Comparison of ENCODE assay signal across 8 cellular contexts in genomic region chr12:6201199-6201608, GRCh38. TPM values are rescaled to one million over a fixed set of nuclear protein-coding genes. Genes with fewer than 3 reads are reported as not detected.
DNase-seq lines count a peak whose midpoint lies in the region; ATAC-seq and TF ChIP-seq lines count a peak whose summit lies in the region.

No MANE protein-coding gene starts in this region.

- DNase-seq in activated CD4-positive, alpha-beta T cell treated with anti-CD3 and anti-CD28 coated beads for 36 hours, result no peak
- DNase-seq in activated CD4-positive, alpha-beta T cell treated with anti-CD3 and anti-CD28 coated beads for 4 hours, result no peak
- DNase-seq in activated B cell treated with CpG ODN at 0.5 μM for 24 hours (no peak), right cardiac atrium (peak in 2 of 3 donors; percentile 66 to 75), cerebellum (ENCODE audit: low spot score) (no peak)
- no peak for DNase-seq in activated naive CD4-positive, alpha-beta T cell (lab: John Stamatoyannopoulos, UW)

- CTCF ChIA-PET in activated CD4-positive, alpha-beta T cell treated with anti-CD3 and anti-CD28 coated beads for 36 hours (lab: Charles Lee), result interaction anchor here (0.6 to 2.0 kb wide), 13 partner anchors 11 to 292 kb away, joined by 3 to 11 read pairs (median 3); no protein-coding TSS in a partner anchor
- CTCF ChIA-PET in activated B cell treated with CpG ODN at 0.5 μM for 24 hours (lab: Charles Lee), result interaction anchor here (1.0 to 1.3 kb wide), 2 partner anchors 76 to 84 kb away, joined by 3 to 4 read pairs; no protein-coding TSS in a partner anchor

- no peak for TF ChIP-seq CTCF in activated B cell treated with CpG ODN at 0.5 μM for 24 hours (IDR thresholded peaks at IDR 0.05)

- POLR2A ChIA-PET in activated CD4-positive, alpha-beta T cell treated with anti-CD3 and anti-CD28 coated beads for 36 hours (lab: Charles Lee), result no interaction called here
- POLR2A ChIA-PET in activated B cell treated with CpG ODN at 0.5 μM for 24 hours (lab: Charles Lee), result no interaction called here

- no peaks in the 10 kb centered on the region for H3K9me3 Mint-ChIP-seq in activated CD4-positive, alpha-beta T cell treated with anti-CD3 and anti-CD28 coated beads for 36 hours (ENCODE audit: low read depth)
- H3K9me3 Mint-ChIP-seq in activated B cell treated with CpG ODN at 0.5 μM for 24 hours, result no peaks in the 10 kb centered on the region

- H3K27me3 Mint-ChIP-seq in activated CD4-positive, alpha-beta T cell treated with anti-CD3 and anti-CD28 coated beads for 36 hours, result peaks cover 38% of the 10 kb centered on the region
- peaks cover 33% of the 10 kb centered on the region for H3K27me3 Mint-ChIP-seq in activated B cell treated with CpG ODN at 0.5 μM for 24 hours

- H3K27me3 ChIP-seq in right cardiac atrium (ENCODE audit: control insufficient read depth, insufficient read depth) (no peaks in the 10 kb centered on the region), skeletal muscle tissue (ENCODE audit: control insufficient read depth in 3 of 3, insufficient read depth in 3 of 3, low read length in 3 of 3) (peaks cover 3 to 12% (median 5%) of the 10 kb centered on the region in 3 donors)

- H3K4me1 Mint-ChIP-seq in activated CD4-positive, alpha-beta T cell treated with anti-CD3 and anti-CD28 coated beads for 36 hours, result peaks cover 15% of the 10 kb centered on the region
- peaks cover 32% of the 10 kb centered on the region for H3K4me1 Mint-ChIP-seq in activated B cell treated with CpG ODN at 0.5 μM for 24 hours

- H3K9me3 ChIP-seq in right cardiac atrium (ENCODE audit: control insufficient read depth, low read length), result no peaks in the 10 kb centered on the region
- H3K9me3 ChIP-seq in skeletal muscle tissue (ENCODE audit: control insufficient read depth in 3 of 3, low read length in 3 of 3), result no peaks in the 10 kb centered on the region

- 20% methylated on average over 15 of the region's 15 CpGs for WGBS in right cardiac atrium

- H3K36me3 Mint-ChIP-seq in activated CD4-positive, alpha-beta T cell treated with anti-CD3 and anti-CD28 coated beads for 36 hours (ENCODE audit: low read depth), result no peaks in the 10 kb centered on the region
- no peaks in the 10 kb centered on the region for H3K36me3 Mint-ChIP-seq in activated B cell treated with CpG ODN at 0.5 μM for 24 hours (ENCODE audit: low read depth)

- H3K4me1 ChIP-seq in right cardiac atrium (ENCODE audit: control insufficient read depth, insufficient read depth, low read length) (no peaks in the 10 kb centered on the region), skeletal muscle tissue (ENCODE audit: control insufficient read depth in 3 of 3, insufficient read depth in 3 of 3, low read length in 3 of 3) (peaks cover 49 to 52% (median 52%) of the 10 kb centered on the region in 3 donors)

- H3K4me3 Mint-ChIP-seq in activated CD4-positive, alpha-beta T cell treated with anti-CD3 and anti-CD28 coated beads for 36 hours, result peak overlapping the region; percentile 58
- H3K4me3 Mint-ChIP-seq in activated B cell treated with CpG ODN at 0.5 μM for 24 hours, result peak overlapping the region; percentile 36

- H3K27ac Mint-ChIP-seq in activated CD4-positive, alpha-beta T cell treated with anti-CD3 and anti-CD28 coated beads for 36 hours, result no peak overlapping the region
- no peak overlapping the region for H3K27ac Mint-ChIP-seq in activated B cell treated with CpG ODN at 0.5 μM for 24 hours

- H3K36me3 ChIP-seq in skeletal muscle tissue (ENCODE audit: control insufficient read depth in 3 of 3, insufficient read depth in 3 of 3, low read length in 3 of 3), result no peaks in the 10 kb centered on the region

- H3K4me3 ChIP-seq in right cardiac atrium (ENCODE audit: low read length), result peak overlapping the region; percentile 79
- peak overlapping the region; percentile 73 to 81 (median 77) for H3K4me3 ChIP-seq in skeletal muscle tissue (ENCODE audit: low read length in 3 of 3)

- ATAC-seq in activated CD4-positive, alpha-beta T cell treated with anti-CD3 and anti-CD28 coated beads for 36 hours, result no peak
- no peak for ATAC-seq in activated B cell treated with CpG ODN at 0.5 μM for 24 hours (ENCODE audit: low read depth)
- peak; percentile 6 to 7 for ATAC-seq in right cardiac atrium
- ATAC-seq in HG02642 (IDR thresholded peaks at IDR 0.05; ENCODE audit: poor library complexity, unreplicated experiment), result no peak

- H3K9ac ChIP-seq in skeletal muscle tissue (ENCODE audit: low read depth in 1 of 3, low read length in 3 of 3), result peak overlapping the region; percentile 71 to 86 (median 80)

- H3K27ac ChIP-seq in right cardiac atrium (ENCODE audit: low read length), result peak overlapping the region; percentile 56
- peak overlapping the region; percentile 66 for H3K27ac ChIP-seq in skeletal muscle tissue (ENCODE audit: low read depth, low read length)

- intact Hi-C loops in activated CD4-positive, alpha-beta T cell treated with anti-CD3 and anti-CD28 coated beads for 36 hours (cut with DNase I, micrococcal nuclease), result no loop called here
- intact Hi-C loops in activated B cell treated with CpG ODN at 0.5 μM for 24 hours (cut with micrococcal nuclease) (no loop called here), right cardiac atrium (cut with DNase I) (loop anchor here in 2 of 4 donors (2.0 to 5.0 kb wide), 2 partner anchors 26 to 36 kb away; no protein-coding TSS in a partner anchor)

RNA-seq across cellular contexts. Expression of gene CD9, which starts 1.0 kb away (rescaled TPM):
- 10 to 100 TPM; 11.5 to 12.8 TPM for total RNA-seq in activated CD4-positive, alpha-beta T cell treated with anti-CD3 and anti-CD28 coated beads for 36 hours
- total RNA-seq in activated B cell treated with CpG ODN at 0.5 μM for 24 hours (1.6 and 2.5 TPM in 2 replicates), right cardiac atrium (100 to 1,000 TPM; 117 to 248 (median 134) TPM), skeletal muscle tissue (62.6 TPM), cerebellum (30.5 TPM)
- 212 TPM for polyA plus RNA-seq in right cardiac atrium

Comparison
In these comparisons a context has a peak if more than half of its experiments do, and no peak if none do; other contexts are left out.
1. ATAC-seq: peak in right cardiac atrium (2 of 2); none in activated CD4-positive, alpha-beta T cell treated with anti-CD3 and anti-CD28 coated beads for 36 hours (single experiment), activated B cell treated with CpG ODN at 0.5 μM for 24 hours (single experiment) and HG02642 (single experiment).
2. DNase-seq: peak in right cardiac atrium (2 of 3); none in activated CD4-positive, alpha-beta T cell treated with anti-CD3 and anti-CD28 coated beads for 36 hours (single experiment), activated CD4-positive, alpha-beta T cell treated with anti-CD3 and anti-CD28 coated beads for 4 hours (0 of 2), activated B cell treated with CpG ODN at 0.5 μM for 24 hours (single experiment), cerebellum (single experiment) and activated naive CD4-positive, alpha-beta T cell (0 of 4).